8 cellular contexts compared by ENCODE assay signal in the genomic region with DNA sequence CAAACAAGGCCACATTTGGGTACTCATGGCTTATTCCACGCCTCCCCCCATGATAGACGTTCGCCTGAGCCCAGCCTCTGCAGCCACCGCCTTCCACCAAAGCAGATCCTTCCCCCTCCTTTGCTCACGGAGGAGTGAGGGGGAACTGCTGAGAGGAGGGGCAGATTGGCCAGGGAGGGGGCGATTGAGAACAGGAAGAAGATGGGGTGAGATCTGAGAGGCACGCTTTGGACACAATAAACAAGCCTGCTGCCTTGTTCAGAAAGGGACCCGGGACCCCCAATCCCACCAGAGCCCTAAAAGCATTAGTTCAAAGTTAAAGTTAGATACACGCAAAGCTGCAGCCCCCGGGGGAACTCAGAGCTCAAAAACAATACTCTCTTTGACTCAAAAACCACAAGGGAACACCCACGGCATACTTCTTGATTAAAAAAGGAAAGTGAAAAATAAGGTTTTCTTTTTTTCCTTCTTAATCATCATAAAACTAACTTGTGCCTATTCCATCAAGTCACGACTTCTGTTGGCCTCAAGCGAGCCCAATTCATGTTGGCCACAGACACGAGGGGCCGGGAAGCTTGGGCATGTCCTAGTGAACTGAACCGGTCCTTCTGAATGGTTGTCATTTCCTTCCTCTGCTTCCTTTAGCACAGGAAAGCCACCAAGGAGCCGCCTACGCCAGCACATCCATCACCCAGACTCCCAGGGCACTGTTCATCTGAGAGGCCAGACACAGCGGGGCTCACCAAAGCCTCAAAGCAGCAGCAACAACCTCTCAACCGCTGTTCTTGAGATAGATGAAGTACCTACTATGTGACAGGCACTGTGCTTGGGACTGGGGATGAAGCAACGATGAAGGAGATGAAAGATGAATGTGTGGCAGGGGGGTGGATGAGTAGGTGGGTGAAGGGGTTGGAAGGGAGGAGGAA.
DNase-seq lines count a peak whose midpoint lies in the region; TF ChIP-seq lines count a peak whose summit lies in the region.

No MANE protein-coding gene starts in this region.

- H3K4me3 ChIP-seq in GM12865 (ENCODE audit: low read depth, low read length): peak overlapping the region; percentile 11; the same call in 1 of the 2 replicates

- no peak for TF ChIP-seq CTCF in GM12865 (IDR thresholded peaks at IDR 0.05; ENCODE audit: insufficient read depth, low read depth, low read length, missing control alignments)

- DNase-seq in GM12865 (ENCODE audit: low read depth) (peak; percentile 62), KG1 (lab: John Stamatoyannopoulos, UW) (peak; percentile 71), activated T-cell treated with anti-CD3 and anti-CD28 coated beads for 48 hours (ENCODE audit: low read depth) (peak; percentile 51), medulla oblongata (ENCODE audit: extremely low spot score) (peak; percentile 40), kidney glomerular epithelial cell (lab: John Stamatoyannopoulos, UW) (no peak), iPS-NIHi11 (ENCODE audit: low spot score) (no peak), NCI-H1048 (lab: John Stamatoyannopoulos, UW) (no peak), NCI-H187 (lab: John Stamatoyannopoulos, UW) (no peak)

Comparison
In these comparisons a context has a peak if more than half of its experiments do, and no peak if none do; other contexts are left out.
1. DNase-seq: peak in GM12865 (single experiment), KG1 (single experiment), activated T-cell treated with anti-CD3 and anti-CD28 coated beads for 48 hours (single experiment) and medulla oblongata (single experiment); none in kidney glomerular epithelial cell (single experiment), iPS-NIHi11 (single experiment), NCI-H1048 (single experiment) and NCI-H187 (0 of 2).